In genomic region chr3:39473452-39474125, GRCh38 we compare ENCODE assay signal across 19 cellular contexts. TPM values are rescaled to one million over a fixed set of nuclear protein-coding genes. Genes with fewer than 3 reads are reported as not detected.
DNase-seq lines count a peak whose midpoint lies in the region; ATAC-seq and TF ChIP-seq lines count a peak whose summit lies in the region.
"Had no signal": no experiment of that assay in that cellular context is flagged by ENCODE, and none has a peak within 500 bp of the region (broad histone marks: within the 10 kb centered on the region; RNA-seq: fewer than 3 reads in every experiment).

No MANE protein-coding gene starts in this region.

- H3K4me3 Mint-ChIP-seq in GM23338 (no peak overlapping the region), WTC11 (no peak overlapping the region)
- H3K4me3 Mint-ChIP-seq: CD4-positive, CD25-positive, alpha-beta regulatory T cell had no signal

- no peaks in the 10 kb centered on the region for H4K20me1 ChIP-seq in GM23338 (replicated peaks; ENCODE audit: insufficient read depth)
- no peaks in the 10 kb centered on the region for H4K20me1 ChIP-seq in hepatocyte (ENCODE audit: insufficient read depth, poor library complexity, severe bottlenecking)

- peaks cover 4% of the 10 kb centered on the region for H3K9me2 ChIP-seq in GM23338 (ENCODE audit: insufficient read depth)
- no peaks in the 10 kb centered on the region for H3K9me2 ChIP-seq in hepatocyte (replicated peaks; ENCODE audit: insufficient read depth)

- TF ChIP-seq CTCF in GM23338 (conservative IDR thresholded peaks at IDR 0.05; ENCODE audit: low read depth in 2 of 2) (no peak), WTC11 (IDR thresholded peaks at IDR 0.05) (no peak), hepatocyte (IDR thresholded peaks at IDR 0.05; ENCODE audit: poor library complexity) (no peak), omental fat pad (IDR thresholded peaks at IDR 0.05) (no peak)

- H2AFZ ChIP-seq in GM23338 = no peak overlapping the region; the same call in 1 of the 2 replicates
- no peak overlapping the region for H2AFZ ChIP-seq in hepatocyte

- H3K36me3 ChIP-seq in GM23338 (ENCODE audit: insufficient read depth) (no peaks in the 10 kb centered on the region), hepatocyte (replicated peaks; ENCODE audit: insufficient read depth, low read depth) (no peaks in the 10 kb centered on the region)
- H3K36me3 ChIP-seq: MG63 had no signal

- H3K27me3 Mint-ChIP-seq in GM23338 (ENCODE audit: insufficient read depth, low read depth, poor library complexity) (peaks cover 8% of the 10 kb centered on the region), WTC11 (ENCODE audit: low read depth) (no peaks in the 10 kb centered on the region; the same call in 1 of the 2 replicates)

- H3K36me3 Mint-ChIP-seq in GM23338 (ENCODE audit: low read depth) (peaks cover 8% of the 10 kb centered on the region; the same call in 1 of the 3 replicates), WTC11 (peaks cover 7% of the 10 kb centered on the region)
- H3K36me3 Mint-ChIP-seq: CD4-positive, CD25-positive, alpha-beta regulatory T cell had no signal

- H3K79me2 ChIP-seq in GM23338 (replicated peaks; ENCODE audit: insufficient read depth) (no peaks in the 10 kb centered on the region), hepatocyte (no peaks in the 10 kb centered on the region)

- peak overlapping the region; percentile 55; the same call in 1 of the 2 replicates for H3K4me2 ChIP-seq in GM23338
- H3K4me2 ChIP-seq in hepatocyte = no peak overlapping the region
- H3K4me2 ChIP-seq: KMS-11 had no signal

- H3K4me1 ChIP-seq in GM23338 (ENCODE audit: insufficient read depth) = peaks cover 11% of the 10 kb centered on the region; the same call in 1 of the 2 replicates
- H3K4me1 ChIP-seq in hepatocyte (ENCODE audit: insufficient read depth) = no peaks in the 10 kb centered on the region
- H3K4me1 ChIP-seq: Caco-2 had no signal

- H3K9me3 Mint-ChIP-seq in GM23338 (peaks cover 14% of the 10 kb centered on the region), WTC11 (peaks cover 49% of the 10 kb centered on the region)

- DNase-seq in GM23338 (ENCODE audit: low spot score) (peak; percentile 74), WTC11 (ENCODE audit: low spot score) (no peak), hepatocyte (ENCODE audit: low spot score) (peak; percentile 13), substantia nigra (lab: John Stamatoyannopoulos, UW) (no peak), left ventricle myocardium superior (no peak), omental fat pad (ENCODE audit: low spot score) (no peak)
- DNase-seq: Caco-2; CD4-positive, CD25-positive, alpha-beta regulatory T cell; EL; MG63; NCI-H1092; NCI-H146; NCI-H2081; NCI-H2227 treated with DMSO at 0.1 percent for 48 hours; NCI-H524 had no signal

- POLR2A ChIA-PET in WTC11 (lab: Charles Lee) = no interaction called here

- peak overlapping the region; percentile 20; the same call in 1 of the 2 replicates for H3K27ac Mint-ChIP-seq in GM23338
- H3K27ac Mint-ChIP-seq in WTC11 = peak overlapping the region; percentile 36; the same call in 1 of the 2 replicates
- H3K27ac Mint-ChIP-seq: CD4-positive, CD25-positive, alpha-beta regulatory T cell had no signal

- 87% methylated on average over 4 of the region's 4 CpGs for WGBS in hepatocyte (ENCODE audit: low lambda C conversion rate, missing lambda C conversion rate)

- H3K9me3 ChIP-seq in hepatocyte (ENCODE audit: low read depth) = no peaks in the 10 kb centered on the region
- H3K9me3 ChIP-seq: Caco-2, MG63 had no signal

- ATAC-seq in GM23338 (peak; percentile 90), WTC11 (peak; percentile 94), left ventricle myocardium superior (no peak), omental fat pad (ENCODE audit: low FRiP score) (no peak), HG03442 (IDR thresholded peaks at IDR 0.05; ENCODE audit: unreplicated experiment) (no peak)
- ATAC-seq: Panc1 had no signal

- CTCF ChIA-PET in WTC11 (lab: Charles Lee) = interaction anchor here (1.0 to 2.0 kb wide), 4 partner anchors 16 to 68 kb away, joined by 4 to 7 read pairs (median 6); no protein-coding TSS in a partner anchor

- H3K27ac ChIP-seq in GM23338 (ENCODE audit: low read depth) = no peak overlapping the region
- H3K27ac ChIP-seq in hepatocyte = no peak overlapping the region
- H3K27ac ChIP-seq in substantia nigra (ENCODE audit: low read depth, low read length, poor library complexity, severe bottlenecking) = peak overlapping the region; percentile 77
- H3K27ac ChIP-seq: KMS-11, SK-N-MC had no signal

- intact Hi-C loops in left ventricle myocardium superior (cut with micrococcal nuclease) = no loop called here

- H3K4me1 Mint-ChIP-seq in GM23338 = peaks cover 11% of the 10 kb centered on the region
- H3K4me1 Mint-ChIP-seq in WTC11 = peaks cover 15% of the 10 kb centered on the region
- H3K4me1 Mint-ChIP-seq: CD4-positive, CD25-positive, alpha-beta regulatory T cell had no signal

- H3K27me3 ChIP-seq in GM23338 (ENCODE audit: insufficient read depth) = no peaks in the 10 kb centered on the region
- no peaks in the 10 kb centered on the region for H3K27me3 ChIP-seq in hepatocyte
- H3K27me3 ChIP-seq: MG63 had no signal

- no peaks in the 10 kb centered on the region for H3F3A ChIP-seq in GM23338 (replicated peaks; ENCODE audit: low read depth)

- no peak overlapping the region for H3K4me3 ChIP-seq in GM23338
- no peak overlapping the region for H3K4me3 ChIP-seq in hepatocyte
- H3K4me3 ChIP-seq: MG63, SK-N-MC had no signal

TF ChIP-seq in GM23338, 12 proteins besides CTCF, POLR2A, EP300 and RAD21 (continues in another document):
- no peak for TF ChIP-seq EZH2 (IDR thresholded peaks at IDR 0.05; ENCODE audit: low read depth, unreplicated experiment)
- TF ChIP-seq EZH2phosphoT487 (IDR thresholded peaks at IDR 0.05; ENCODE audit: unreplicated experiment) = no peak
- no peak for TF ChIP-seq ZNF114 (CRISPR knock-in tag; IDR thresholded peaks at IDR 0.05)
- TF ChIP-seq ZNF331 (CRISPR knock-in tag; IDR thresholded peaks at IDR 0.05; ENCODE audit: low read depth) = no peak
- TF ChIP-seq NANOG (IDR thresholded peaks at IDR 0.05; ENCODE audit: borderline replicate concordance) = 0 out of 2 replicates have a peak, but pooled peaks have one; percentile 30
- TF ChIP-seq STAT1 (IDR thresholded peaks at IDR 0.05; ENCODE audit: unreplicated experiment) = no peak
- TF ChIP-seq CREB1 (CRISPR knock-in tag; IDR thresholded peaks at IDR 0.05; ENCODE audit: low read depth) = no peak
- TF ChIP-seq JUNB (IDR thresholded peaks at IDR 0.05; ENCODE audit: unreplicated experiment) = no peak

TF ChIP-seq in WTC11, 78 proteins besides CTCF, POLR2A, EP300 and RAD21:
- TF ChIP-seq TCF7 (CRISPR knock-in tag; IDR thresholded peaks at IDR 0.05; ENCODE audit: low read depth) (no peak), ZNF219 (CRISPR knock-in tag; IDR thresholded peaks at IDR 0.05; ENCODE audit: borderline replicate concordance) (no peak), NR1H2 (CRISPR knock-in tag; IDR thresholded peaks at IDR 0.05) (no peak), ZNF263 (CRISPR knock-in tag; IDR thresholded peaks at IDR 0.05; ENCODE audit: low read depth) (no peak), ZBTB21 (CRISPR knock-in tag; IDR thresholded peaks at IDR 0.05; ENCODE audit: borderline replicate concordance) (no peak)

RNA-seq across cellular contexts. Expression of gene MOBP, which starts 6.1 kb away (rescaled TPM):
- not detected in 2 replicates for total RNA-seq in GM23338 (2014; rRNA removed; shearing (Covaris generic))
- polyA plus RNA-seq in GM23338 (2016; fragmentation: Nextera tagmentation; extraction: Ambion mirVana) (not detected in 2 replicates), hepatocyte (0.17 TPM in 1 of 2 replicates, not detected in the other)
- total RNA-seq in WTC11 (2021) (0.13 to 0.39 TPM in 2 of 3 replicates, not detected in the other), hepatocyte (0.10 and 0.40 TPM in 2 replicates), left ventricle myocardium superior (not detected), omental fat pad (under 1 TPM in 1 of 4 donors, not detected in 3; 0.09 TPM)
- total RNA-seq: CD4-positive, CD25-positive, alpha-beta regulatory T cell had no signal
- polyA plus RNA-seq: CD4-positive, CD25-positive, alpha-beta regulatory T cell had no signal

Comparison
In these comparisons a context has a peak if more than half of its experiments do, and no peak if none do; other contexts are left out.
1. ATAC-seq: peak in GM23338 (single experiment) and WTC11 (single experiment); none in left ventricle myocardium superior (single experiment), omental fat pad (single experiment) and HG03442 (single experiment).
2. DNase-seq: peak in GM23338 (single experiment) and hepatocyte (single experiment); none in WTC11 (single experiment), substantia nigra (0 of 49), left ventricle myocardium superior (single experiment) and omental fat pad (single experiment).